In genomic region chr12:93938317-93938716, GRCh38 we compare ENCODE assay signal across 1 cellular context.
TF ChIP-seq lines count a peak whose summit lies in the region.

No MANE protein-coding gene starts in this region.

TF ChIP-seq in K562, 482 proteins besides CTCF, POLR2A, EP300 and RAD21 (continued from another document):
- TF ChIP-seq, protein P1, sequence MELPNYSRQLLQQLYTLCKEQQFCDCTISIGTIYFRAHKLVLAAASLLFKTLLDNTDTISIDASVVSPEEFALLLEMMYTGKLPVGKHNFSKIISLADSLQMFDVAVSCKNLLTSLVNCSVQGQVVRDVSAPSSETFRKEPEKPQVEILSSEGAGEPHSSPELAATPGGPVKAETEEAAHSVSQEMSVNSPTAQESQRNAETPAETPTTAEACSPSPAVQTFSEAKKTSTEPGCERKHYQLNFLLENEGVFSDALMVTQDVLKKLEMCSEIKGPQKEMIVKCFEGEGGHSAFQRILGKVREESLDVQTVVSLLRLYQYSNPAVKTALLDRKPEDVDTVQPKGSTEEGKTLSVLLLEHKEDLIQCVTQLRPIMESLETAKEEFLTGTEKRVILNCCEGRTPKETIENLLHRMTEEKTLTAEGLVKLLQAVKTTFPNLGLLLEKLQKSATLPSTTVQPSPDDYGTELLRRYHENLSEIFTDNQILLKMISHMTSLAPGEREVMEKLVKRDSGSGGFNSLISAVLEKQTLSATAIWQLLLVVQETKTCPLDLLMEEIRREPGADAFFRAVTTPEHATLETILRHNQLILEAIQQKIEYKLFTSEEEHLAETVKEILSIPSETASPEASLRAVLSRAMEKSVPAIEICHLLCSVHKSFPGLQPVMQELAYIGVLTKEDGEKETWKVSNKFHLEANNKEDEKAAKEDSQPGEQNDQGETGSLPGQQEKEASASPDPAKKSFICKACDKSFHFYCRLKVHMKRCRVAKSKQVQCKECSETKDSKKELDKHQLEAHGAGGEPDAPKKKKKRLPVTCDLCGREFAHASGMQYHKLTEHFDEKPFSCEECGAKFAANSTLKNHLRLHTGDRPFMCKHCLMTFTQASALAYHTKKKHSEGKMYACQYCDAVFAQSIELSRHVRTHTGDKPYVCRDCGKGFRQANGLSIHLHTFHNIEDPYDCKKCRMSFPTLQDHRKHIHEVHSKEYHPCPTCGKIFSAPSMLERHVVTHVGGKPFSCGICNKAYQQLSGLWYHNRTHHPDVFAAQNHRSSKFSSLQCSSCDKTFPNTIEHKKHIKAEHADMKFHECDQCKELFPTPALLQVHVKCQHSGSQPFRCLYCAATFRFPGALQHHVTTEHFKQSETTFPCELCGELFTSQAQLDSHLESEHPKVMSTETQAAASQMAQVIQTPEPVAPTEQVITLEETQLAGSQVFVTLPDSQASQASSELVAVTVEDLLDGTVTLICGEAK (IDR thresholded peaks at IDR 0.05) = no peak
- TF ChIP-seq, protein P1 (CRISPR knock-in tag; IDR thresholded peaks at IDR 0.05) = no peak
- no peak for TF ChIP-seq ZNF184 (CRISPR knock-in tag; IDR thresholded peaks at IDR 0.05)
- no peak for TF ChIP-seq GTF2F1 (IDR thresholded peaks at IDR 0.05; ENCODE audit: low read depth, low read length)
- no peak for TF ChIP-seq FOXK2 (conservative IDR thresholded peaks at IDR 0.05 in 1 of 2, IDR thresholded peaks at IDR 0.05 in 1 of 2; ENCODE audit: low read depth in 2 of 2)
- TF ChIP-seq GTF3C2 (IDR thresholded peaks at IDR 0.05; ENCODE audit: borderline replicate concordance, extremely low read depth, insufficient read length) = no peak
- TF ChIP-seq TSHZ1 (CRISPR knock-in tag; IDR thresholded peaks at IDR 0.05) = no peak
- TF ChIP-seq GATA2 (CRISPR knock-in tag; IDR thresholded peaks at IDR 0.05) = no peak
- TF ChIP-seq ARID1B (IDR thresholded peaks at IDR 0.05) = peak; percentile 80
- TF ChIP-seq ATF7 (IDR thresholded peaks at IDR 0.05) = peak; percentile 25; the same call in 1 of the 2 replicates
- peak; percentile 62; the same call in 1 of the 2 replicates for TF ChIP-seq ESRRA (IDR thresholded peaks at IDR 0.05; ENCODE audit: borderline replicate concordance, low read depth)
- TF ChIP-seq FOXP4 (CRISPR knock-in tag; IDR thresholded peaks at IDR 0.05; ENCODE audit: borderline replicate concordance) = no peak
- TF ChIP-seq SAFB2 (IDR thresholded peaks at IDR 0.05; ENCODE audit: borderline replicate concordance, low read depth, low read length, severe bottlenecking) = no peak
- no peak for TF ChIP-seq ZNF57 (CRISPR knock-in tag; IDR thresholded peaks at IDR 0.05)
- peak; percentile 66 for TF ChIP-seq DPF2 (IDR thresholded peaks at IDR 0.05)
- TF ChIP-seq ZNF507 (tag; conservative IDR thresholded peaks at IDR 0.05) = no peak
- no peak for TF ChIP-seq NFE2 (IDR thresholded peaks at IDR 0.05; ENCODE audit: low read depth)
- TF ChIP-seq ZFP1 (CRISPR knock-in tag; IDR thresholded peaks at IDR 0.05) = no peak
- TF ChIP-seq FOXJ2 (tag; IDR thresholded peaks at IDR 0.05) = peak; percentile 71; the same call in 1 of the 2 replicates
- TF ChIP-seq RREB1 (CRISPR knock-in tag; IDR thresholded peaks at IDR 0.05) = no peak
- peak in 1 of 2 experiments; percentile 15; a peak in 1 of 4 replicates for TF ChIP-seq TRIM24 (IDR thresholded peaks at IDR 0.05)
